In the genomic region with DNA sequence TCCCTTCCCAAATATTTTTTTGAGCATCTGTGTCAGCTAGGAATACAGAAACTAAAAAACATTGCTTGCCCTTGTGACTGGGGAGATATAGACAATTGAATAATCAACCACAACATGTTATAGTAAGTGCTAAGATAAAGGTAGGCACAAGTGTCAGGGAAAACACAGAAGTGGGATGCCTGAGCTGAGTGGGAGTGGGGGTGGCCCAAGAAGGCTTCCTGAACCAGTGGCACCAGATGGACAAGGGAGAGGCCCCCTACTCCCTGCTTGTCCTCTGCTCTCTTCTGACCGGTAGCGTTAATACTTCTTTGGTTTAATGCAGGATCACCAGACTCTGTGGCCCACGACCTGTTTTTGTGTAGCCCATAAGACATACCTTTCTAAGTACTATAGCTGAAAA, we compare ENCODE assay signal across 9 cellular contexts. TPM values are rescaled to one million over a fixed set of nuclear protein-coding genes. Genes with fewer than 3 reads are reported as not detected.
DNase-seq lines count a peak whose midpoint lies in the region; ATAC-seq and TF ChIP-seq lines count a peak whose summit lies in the region.
"Had no signal": no experiment of that assay in that cellular context is flagged by ENCODE, and none has a peak within 500 bp of the region (broad histone marks: within the 10 kb centered on the region; RNA-seq: fewer than 3 reads in every experiment).

No MANE protein-coding gene starts in this region.

- H3K9me3 ChIP-seq in spleen: no peaks in the 10 kb centered on the region

- peak overlapping the region; percentile 38 for H3K27ac Mint-ChIP-seq in activated CD4-positive, alpha-beta T cell treated with anti-CD3 and anti-CD28 coated beads, Interleukin-2, amount 10 ng/mL, durations not matched to agents 7 days and 5 days
- peak overlapping the region; percentile 40 for H3K27ac Mint-ChIP-seq in activated T-helper 1 cell treated with anti-CD3 and anti-CD28 coated beads, Interleukin-12 subunit alpha, Interleukin-12 subunit beta, Interleukin-2, Interleukin-4 antibody, amounts not matched to agents 30 ng/mL and 10 ng/mL and 1 ng/mL, durations not matched to agents 14 hours and 24 hours and 36 hours

- peak overlapping the region in 7 of 8 donors; percentile 0 to 86 (median 39) for H3K27ac ChIP-seq in spleen

- peaks cover 7% of the 10 kb centered on the region for H3K36me3 Mint-ChIP-seq in activated CD4-positive, alpha-beta T cell treated with anti-CD3 and anti-CD28 coated beads, Interleukin-2, amount 10 ng/mL, durations not matched to agents 7 days and 5 days (ENCODE audit: low read depth)
- H3K36me3 Mint-ChIP-seq in activated T-helper 1 cell treated with anti-CD3 and anti-CD28 coated beads, Interleukin-12 subunit alpha, Interleukin-12 subunit beta, Interleukin-2, Interleukin-4 antibody, amounts not matched to agents 30 ng/mL and 10 ng/mL and 1 ng/mL, durations not matched to agents 14 hours and 24 hours and 36 hours (ENCODE audit: low read depth): peaks cover 1% of the 10 kb centered on the region

- no peaks in the 10 kb centered on the region for H3K27me3 ChIP-seq in spleen (replicated peaks in 1 of 7)

- no peak for TF ChIP-seq POLR2A in spleen (IDR thresholded peaks at IDR 0.05)

- H3K27me3 Mint-ChIP-seq in activated CD4-positive, alpha-beta T cell treated with anti-CD3 and anti-CD28 coated beads, Interleukin-2, amount 10 ng/mL, durations not matched to agents 7 days and 5 days: no peaks in the 10 kb centered on the region
- no peaks in the 10 kb centered on the region for H3K27me3 Mint-ChIP-seq in activated T-helper 1 cell treated with anti-CD3 and anti-CD28 coated beads, Interleukin-12 subunit alpha, Interleukin-12 subunit beta, Interleukin-2, Interleukin-4 antibody, amounts not matched to agents 30 ng/mL and 10 ng/mL and 1 ng/mL, durations not matched to agents 14 hours and 24 hours and 36 hours (ENCODE audit: insufficient read depth)

- no peak for DNase-seq in activated CD4-positive, alpha-beta T cell treated with anti-CD3 and anti-CD28 coated beads, Interleukin-2, amount 10 ng/mL, durations not matched to agents 7 days and 5 days
- no peak for DNase-seq in activated CD4-positive, alpha-beta T cell treated with anti-CD3 and anti-CD28 coated beads, Interleukin-2, amount 50 U/mL, for 1 hour
- no peak for DNase-seq in activated T-helper 1 cell treated with anti-CD3 and anti-CD28 coated beads, Interleukin-12 subunit alpha, Interleukin-12 subunit beta, Interleukin-2, Interleukin-4 antibody, amounts not matched to agents 30 ng/mL and 10 ng/mL and 1 ng/mL, durations not matched to agents 14 hours and 24 hours and 36 hours (ENCODE audit: low spot score)
- no peak for DNase-seq in left ventricle myocardium superior
- DNase-seq in spleen: no peak
- DNase-seq in NCI-H1436 (lab: John Stamatoyannopoulos, UW): no peak
- DNase-seq in central memory CD4-positive, alpha-beta T cell: no peak

- ATAC-seq in left ventricle myocardium superior (peak; percentile 60), HG02852 (IDR thresholded peaks at IDR 0.05; ENCODE audit: unreplicated experiment) (no peak)
- ATAC-seq: sciatic nerve had no signal

- no peak overlapping the region for H3K4me3 ChIP-seq in spleen

- POLR2A ChIA-PET in activated CD4-positive, alpha-beta T cell treated with anti-CD3 and anti-CD28 coated beads, Interleukin-2, amount 10 ng/mL, durations not matched to agents 7 days and 5 days (lab: Charles Lee): interaction anchor here (0.5 kb wide), 1 partner anchor 240 kb away, joined by 5 read pairs; no protein-coding TSS in a partner anchor

- no peak for TF ChIP-seq CTCF in spleen (IDR thresholded peaks at IDR 0.05 in 8 of 11, conservative IDR thresholded peaks at IDR 0.05 in 3 of 11)

- CTCF ChIA-PET in activated CD4-positive, alpha-beta T cell treated with anti-CD3 and anti-CD28 coated beads, Interleukin-2, amount 10 ng/mL, durations not matched to agents 7 days and 5 days (lab: Charles Lee): interaction anchor here (0.7 to 1.9 kb wide), 8 partner anchors 10 to 66 kb away, joined by 3 to 7 read pairs (median 4); a partner anchor contains a TSS

- intact Hi-C loops in activated T-helper 1 cell treated with anti-CD3 and anti-CD28 coated beads, Interleukin-12 subunit alpha, Interleukin-12 subunit beta, Interleukin-2, Interleukin-4 antibody, amounts not matched to agents 30 ng/mL and 10 ng/mL and 1 ng/mL, durations not matched to agents 14 hours and 24 hours and 36 hours (cut with micrococcal nuclease): no loop called here
- intact Hi-C loops in left ventricle myocardium superior (cut with micrococcal nuclease) (no loop called here), spleen (cut with DNase I; ENCODE audit: low total_unique reads) (no loop called here)

- H3K9me3 Mint-ChIP-seq in activated CD4-positive, alpha-beta T cell treated with anti-CD3 and anti-CD28 coated beads, Interleukin-2, amount 10 ng/mL, durations not matched to agents 7 days and 5 days: no peaks in the 10 kb centered on the region
- no peaks in the 10 kb centered on the region for H3K9me3 Mint-ChIP-seq in activated T-helper 1 cell treated with anti-CD3 and anti-CD28 coated beads, Interleukin-12 subunit alpha, Interleukin-12 subunit beta, Interleukin-2, Interleukin-4 antibody, amounts not matched to agents 30 ng/mL and 10 ng/mL and 1 ng/mL, durations not matched to agents 14 hours and 24 hours and 36 hours

- no peaks in the 10 kb centered on the region for H3K36me3 ChIP-seq in spleen

- H3K4me3 Mint-ChIP-seq in activated CD4-positive, alpha-beta T cell treated with anti-CD3 and anti-CD28 coated beads, Interleukin-2, amount 10 ng/mL, durations not matched to agents 7 days and 5 days: no peak overlapping the region
- no peak overlapping the region for H3K4me3 Mint-ChIP-seq in activated T-helper 1 cell treated with anti-CD3 and anti-CD28 coated beads, Interleukin-12 subunit alpha, Interleukin-12 subunit beta, Interleukin-2, Interleukin-4 antibody, amounts not matched to agents 30 ng/mL and 10 ng/mL and 1 ng/mL, durations not matched to agents 14 hours and 24 hours and 36 hours

- H3K4me1 Mint-ChIP-seq in activated CD4-positive, alpha-beta T cell treated with anti-CD3 and anti-CD28 coated beads, Interleukin-2, amount 10 ng/mL, durations not matched to agents 7 days and 5 days: peaks cover 79% of the 10 kb centered on the region
- peaks cover 56% of the 10 kb centered on the region for H3K4me1 Mint-ChIP-seq in activated T-helper 1 cell treated with anti-CD3 and anti-CD28 coated beads, Interleukin-12 subunit alpha, Interleukin-12 subunit beta, Interleukin-2, Interleukin-4 antibody, amounts not matched to agents 30 ng/mL and 10 ng/mL and 1 ng/mL, durations not matched to agents 14 hours and 24 hours and 36 hours (ENCODE audit: low read depth)

- 61 to 85% (median 65%) methylated on average over 3 of the region's 3 CpGs for WGBS in spleen, 5 donors

- peaks cover 43 to 84% (median 64%) of the 10 kb centered on the region in 6 donors for H3K4me1 ChIP-seq in spleen

RNA-seq across cellular contexts. Expression of a gene that starts 48.8 kb away (rescaled TPM):
- total RNA-seq in activated CD4-positive, alpha-beta T cell treated with anti-CD3 and anti-CD28 coated beads, Interleukin-2, amount 10 ng/mL, durations not matched to agents 7 days and 5 days: 100 to 1,000 TPM; 109 TPM
- total RNA-seq in activated T-helper 1 cell treated with anti-CD3 and anti-CD28 coated beads, Interleukin-12 subunit alpha, Interleukin-12 subunit beta, Interleukin-2, Interleukin-4 antibody, amounts not matched to agents 30 ng/mL and 10 ng/mL and 1 ng/mL, durations not matched to agents 14 hours and 24 hours and 36 hours: 80.4 and 89.5 TPM in 2 replicates
- 59.0 TPM for total RNA-seq in left ventricle myocardium superior
- total RNA-seq in spleen: 100 to 1,000 TPM in 5 of 7 donors, 10 to 100 TPM in 2; 65.8 to 126 (median 110) TPM
- 10 to 100 TPM; 20.6 to 35.1 (median 20.9) TPM for polyA plus RNA-seq in spleen
